In genomic region chr5:132065351-132065937, GRCh38 we compare ENCODE assay signal across 8 cellular contexts. TPM values are rescaled to one million over a fixed set of nuclear protein-coding genes. Genes with fewer than 3 reads are reported as not detected.
DNase-seq lines count a peak whose midpoint lies in the region; ATAC-seq and TF ChIP-seq lines count a peak whose summit lies in the region.

No MANE protein-coding gene starts in this region.

- peak; percentile 76 for TF ChIP-seq CTCF in epithelial cell of proximal tubule (conservative IDR thresholded peaks at IDR 0.05; ENCODE audit: low read depth, low read length)

- ATAC-seq in natural killer cell treated with Interleukin-12 subunit alpha and Interleukin-12 subunit beta and Interleukin-15 and Interleukin-18, amount 100 ng/mL, for 72 hours: peak; percentile 51 to 74
- ATAC-seq in GM21825 (IDR thresholded peaks at IDR 0.05; ENCODE audit: unreplicated experiment): no peak

- H3K4me3 ChIP-seq in epithelial cell of proximal tubule (ENCODE audit: low read depth, low read length): no peak overlapping the region

- no peaks in the 10 kb centered on the region for H3K36me3 Mint-ChIP-seq in natural killer cell treated with Interleukin-12 subunit alpha and Interleukin-12 subunit beta and Interleukin-15 and Interleukin-18, amount 100 ng/mL, for 72 hours

- DNase-seq in DMS114 treated with DMSO at 0.1 percent for 48 hours (lab: John Stamatoyannopoulos, UW; ENCODE audit: unreplicated experiment): peak; percentile 54
- DNase-seq in HCEC 1CT: peak; percentile 76
- DNase-seq in NCI-H526 treated with DMSO at 0.1 percent for 48 hours (lab: John Stamatoyannopoulos, UW): peak; percentile 34
- peak; percentile 73 to 78 for DNase-seq in activated CD4-positive, alpha-beta T cell treated with anti-CD3 and anti-CD28 coated beads, Interleukin-2, amount 50 U/mL, for 48 hours
- DNase-seq in epithelial cell of proximal tubule (ENCODE audit: low read depth): no peak
- DNase-seq in natural killer cell treated with Interleukin-12 subunit alpha and Interleukin-12 subunit beta and Interleukin-15 and Interleukin-18, amount 100 ng/mL, for 72 hours (ENCODE audit: low spot score): peak; percentile 64
- no peak for DNase-seq in occipital lobe (lab: John Stamatoyannopoulos, UW)

- peaks cover 0 to 2% of the 10 kb centered on the region in 2 donors for H3K27me3 Mint-ChIP-seq in natural killer cell treated with Interleukin-12 subunit alpha and Interleukin-12 subunit beta and Interleukin-15 and Interleukin-18, amount 100 ng/mL, for 72 hours

- no peak overlapping the region for H3K4me3 Mint-ChIP-seq in natural killer cell treated with Interleukin-12 subunit alpha and Interleukin-12 subunit beta and Interleukin-15 and Interleukin-18, amount 100 ng/mL, for 72 hours

- no peaks in the 10 kb centered on the region for H3K9me3 Mint-ChIP-seq in natural killer cell treated with Interleukin-12 subunit alpha and Interleukin-12 subunit beta and Interleukin-15 and Interleukin-18, amount 100 ng/mL, for 72 hours

- peak overlapping the region; percentile 24 to 88 for H3K27ac Mint-ChIP-seq in natural killer cell treated with Interleukin-12 subunit alpha and Interleukin-12 subunit beta and Interleukin-15 and Interleukin-18, amount 100 ng/mL, for 72 hours

- peaks cover 30 to 43% of the 10 kb centered on the region in 2 donors for H3K4me1 Mint-ChIP-seq in natural killer cell treated with Interleukin-12 subunit alpha and Interleukin-12 subunit beta and Interleukin-15 and Interleukin-18, amount 100 ng/mL, for 72 hours (ENCODE audit: low read depth in 2 of 2)

RNA-seq across cellular contexts. Expression of gene IL3, which starts 5.0 kb away (rescaled TPM):
- total RNA-seq in epithelial cell of proximal tubule (not detected in 2 replicates), occipital lobe (not detected)
- total RNA-seq in natural killer cell treated with Interleukin-12 subunit alpha and Interleukin-12 subunit beta and Interleukin-15 and Interleukin-18, amount 100 ng/mL, for 72 hours: under 1 TPM in 1 of 2 donors, not detected in 1; 0.36 TPM

RNA-seq across cellular contexts. Expression of gene CSF2, which starts 8.1 kb away (rescaled TPM):
- total RNA-seq in epithelial cell of proximal tubule (13.2 and 19.6 TPM in 2 replicates), occipital lobe (not detected)
- 100 to 1,000 TPM in 1 of 2 donors, 10 to 100 TPM in 1; 41.4 to 125 TPM for total RNA-seq in natural killer cell treated with Interleukin-12 subunit alpha and Interleukin-12 subunit beta and Interleukin-15 and Interleukin-18, amount 100 ng/mL, for 72 hours

RNA-seq across cellular contexts. Expression of gene ACSL6, which starts 54.0 kb away (rescaled TPM):
- total RNA-seq in epithelial cell of proximal tubule (0.35 TPM in 1 of 2 replicates, not detected in the other), occipital lobe (32.9 TPM)
- total RNA-seq in natural killer cell treated with Interleukin-12 subunit alpha and Interleukin-12 subunit beta and Interleukin-15 and Interleukin-18, amount 100 ng/mL, for 72 hours: 1 to 10 TPM in 1 of 2 donors, under 1 TPM in 1; 0.67 to 1.5 TPM

Comparison
In these comparisons a context has a peak if more than half of its experiments do, and no peak if none do; other contexts are left out.
1. DNase-seq: peak in DMS114 treated with DMSO at 0.1 percent for 48 hours (single experiment), HCEC 1CT (single experiment), NCI-H526 treated with DMSO at 0.1 percent for 48 hours (single experiment), activated CD4-positive, alpha-beta T cell treated with anti-CD3 and anti-CD28 coated beads, Interleukin-2, amount 50 U/mL, for 48 hours (2 of 2) and natural killer cell treated with Interleukin-12 subunit alpha and Interleukin-12 subunit beta and Interleukin-15 and Interleukin-18, amount 100 ng/mL, for 72 hours (single experiment); none in epithelial cell of proximal tubule (single experiment) and occipital lobe (single experiment).
2. RNA of gene CSF2, which starts 8.1 kb away (total RNA-seq): 41.4 to 125 TPM in natural killer cell treated with Interleukin-12 subunit alpha and Interleukin-12 subunit beta and Interleukin-15 and Interleukin-18, amount 100 ng/mL, for 72 hours and 13.2 to 19.6 TPM in epithelial cell of proximal tubule; not detected in occipital lobe (single experiment); every median in the first group is over 10 times any median in the second.
3. RNA of gene ACSL6, which starts 54.0 kb away (total RNA-seq): 32.9 TPM in occipital lobe (single experiment); 0.67 to 1.5 TPM in natural killer cell treated with Interleukin-12 subunit alpha and Interleukin-12 subunit beta and Interleukin-15 and Interleukin-18, amount 100 ng/mL, for 72 hours and 0.35 TPM in epithelial cell of proximal tubule; every median in the first group is over 10 times any median in the second.